In the genomic region with DNA sequence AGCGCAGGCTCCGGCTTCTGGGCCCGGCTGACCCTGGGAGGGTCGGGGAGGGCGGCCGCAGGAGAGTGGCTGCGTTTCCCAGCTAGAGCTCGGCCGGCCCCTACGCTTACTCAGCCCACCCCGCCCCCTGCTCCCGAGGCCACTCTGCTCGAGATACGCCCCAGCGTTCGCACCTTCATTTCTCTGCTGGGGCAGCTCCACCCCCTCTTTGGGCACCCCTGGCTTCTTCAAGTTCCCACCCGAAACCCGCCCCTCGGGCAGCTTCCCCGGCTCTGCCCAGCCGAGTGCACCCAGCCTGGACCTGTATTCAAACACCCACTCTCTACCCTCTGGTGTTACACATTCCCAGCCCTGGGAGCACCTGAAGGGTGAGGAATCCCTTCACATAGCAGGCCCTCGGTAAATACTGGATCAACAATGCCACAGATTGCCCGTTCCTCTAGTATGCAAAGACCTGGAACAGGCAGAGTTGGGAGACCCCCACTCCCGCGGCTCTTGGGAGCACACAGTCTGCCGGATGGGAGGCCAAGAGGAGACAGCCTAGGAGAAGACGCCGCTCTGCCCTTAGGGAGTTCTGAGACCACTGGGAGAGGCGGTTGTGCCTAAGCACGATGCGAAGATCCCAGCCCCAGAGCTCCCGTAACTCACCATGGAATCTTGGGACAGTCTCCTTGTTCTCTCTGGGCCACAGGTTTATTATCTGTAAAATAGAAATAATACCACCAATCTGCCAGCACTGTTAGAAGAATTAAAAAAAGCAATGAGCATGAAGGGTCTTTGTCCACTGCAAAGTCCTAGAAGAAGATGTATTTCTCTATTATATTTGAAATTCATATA, we compare ENCODE assay signal across 8 cellular contexts. TPM values are rescaled to one million over a fixed set of nuclear protein-coding genes. Genes with fewer than 3 reads are reported as not detected.
DNase-seq lines count a peak whose midpoint lies in the region; ATAC-seq, FAIRE-seq and TF ChIP-seq lines count a peak whose summit lies in the region.

No MANE protein-coding gene starts in this region.

- peak; percentile 51 for ATAC-seq in GM12878
- peak; percentile 54 for ATAC-seq in stimulated activated naive CD8-positive, alpha-beta T cell treated with anti-CD3 and anti-CD28 coated beads, Interleukin-15, amount 100 ng/mL, for 72 hours
- no peak for ATAC-seq in GM21360 (IDR thresholded peaks at IDR 0.05; ENCODE audit: unreplicated experiment)

- FAIRE-seq in GM12878 (lab: Jason Lieb, UNC) (no peak), D721Med (lab: Jason Lieb, UNC) (no peak)

- H3K36me3 ChIP-seq in GM12878 (ENCODE audit: control insufficient read depth in 2 of 2, insufficient read depth in 2 of 2, low read length in 1 of 2), result no peaks in the 10 kb centered on the region

- peak overlapping the region; percentile 92 for H3K4me2 ChIP-seq in GM12878 (ENCODE audit: control insufficient read depth, insufficient read depth)

- peak overlapping the region; percentile 81 for H2AFZ ChIP-seq in GM12878 (ENCODE audit: control insufficient read depth, low read depth, low read length)

- H3K4me3 ChIP-seq in HFF-Myc (replicated peaks; ENCODE audit: low read depth, low read length), result peak overlapping the region; percentile 61
- peak overlapping the region; percentile 76; the same call in 1 of the 2 replicates for H3K4me3 ChIP-seq in GM12878

- peaks cover 33% of the 10 kb centered on the region for H3K4me1 ChIP-seq in GM12878 (ENCODE audit: control insufficient read depth, insufficient read depth, low read length)

- POLR2A ChIA-PET in GM12878 (lab: Charles Lee), result interaction anchor here (0.7 to 3.6 kb wide), 3 partner anchors 18 to 121 kb away, joined by 3 to 26 read pairs (median 9); a partner anchor contains a TSS

- peaks cover 0 to 2% (median 0%) of the 10 kb centered on the region in 7 donors for H3K9me3 Mint-ChIP-seq in CD14-positive monocyte
- no peaks in the 10 kb centered on the region for H3K9me3 Mint-ChIP-seq in stimulated activated naive CD8-positive, alpha-beta T cell treated with anti-CD3 and anti-CD28 coated beads, Interleukin-15, amount 100 ng/mL, for 72 hours

- intact Hi-C loops in CD14-positive monocyte (cut with micrococcal nuclease) (no loop called here), GM12878 (cut with micrococcal nuclease; ENCODE audit: unreplicated experiment) (no loop called here)

- peak overlapping the region; percentile 79 to 87 for H3K4me3 Mint-ChIP-seq in CD14-positive monocyte
- H3K4me3 Mint-ChIP-seq in stimulated activated naive CD8-positive, alpha-beta T cell treated with anti-CD3 and anti-CD28 coated beads, Interleukin-15, amount 100 ng/mL, for 72 hours, result peak overlapping the region; percentile 92

- CTCF ChIA-PET in GM12878 (lab: Yijun Ruan, JAX), result interaction anchor here (1.0 to 3.1 kb wide), 5 partner anchors 19 to 121 kb away, joined by 3 to 25 read pairs (median 11); a partner anchor contains a TSS

- BruUV-seq in GM12878 (replicated peaks; lab: Mats Ljungman, UMichigan), result no TSS peak

- no peak for TF ChIP-seq EP300 in GM12878 (IDR thresholded peaks at IDR 0.05; ENCODE audit: borderline replicate concordance in 1 of 2, control insufficient read depth in 1 of 2, low read depth in 2 of 2, low read length in 2 of 2)

- H3K9me3 ChIP-seq in GM12878 (replicated peaks; ENCODE audit: control insufficient read depth, insufficient read depth, low read length), result no peaks in the 10 kb centered on the region

- H3K79me2 ChIP-seq in GM12878 (ENCODE audit: control insufficient read depth, insufficient read depth, low read length), result peaks cover 9% of the 10 kb centered on the region

- H4K20me1 ChIP-seq in GM12878 (ENCODE audit: control insufficient read depth, insufficient read depth), result no peaks in the 10 kb centered on the region

- WGBS in GM12878 (ENCODE audit: insufficient coverage, insufficient replicate concordance, low lambda C conversion rate, missing lambda C conversion rate), result 29% methylated on average over 32 of the region's 32 CpGs

- H3K27me3 ChIP-seq in GM12878 (replicated peaks in 1 of 2; ENCODE audit: control insufficient read depth in 2 of 2, insufficient read depth in 2 of 2, low read length in 1 of 2), result no peaks in the 10 kb centered on the region; a peak in 1 of 4 replicates
- H3K27me3 ChIP-seq in layer of hippocampus (ENCODE audit: control insufficient read depth, insufficient read depth, low read length), result no peaks in the 10 kb centered on the region

- no peak for TF ChIP-seq RAD21 in GM12878 (IDR thresholded peaks at IDR 0.05; ENCODE audit: insufficient read depth, low read depth, low read length)

- no peak for TF ChIP-seq POLR2A in GM12878 (IDR thresholded peaks at IDR 0.05; ENCODE audit: low read depth, low read length)

- DNase-seq in CD14-positive monocyte (ENCODE audit: low spot score) (no peak), HFF-Myc (ENCODE audit: extremely low read depth, low read depth) (no peak), GM12878 (ENCODE audit: low read depth, low spot score) (no peak), NCI-H146 treated with DMSO at 0.1 percent for 48 hours (lab: John Stamatoyannopoulos, UW; ENCODE audit: unreplicated experiment) (no peak), D721Med (ENCODE audit: insufficient read length, low spot score) (no peak)
- no peak for DNase-seq in stimulated activated naive CD8-positive, alpha-beta T cell treated with anti-CD3 and anti-CD28 coated beads, Interleukin-15, amount 100 ng/mL, for 72 hours

- H3K27ac Mint-ChIP-seq in CD14-positive monocyte, result peak overlapping the region in 2 of 7 donors; percentile 31 to 58
- peak overlapping the region in 1 of 2 donors; percentile 13 for H3K27ac Mint-ChIP-seq in stimulated activated naive CD8-positive, alpha-beta T cell treated with anti-CD3 and anti-CD28 coated beads, Interleukin-15, amount 100 ng/mL, for 72 hours

- TF ChIP-seq CTCF in CD14-positive monocyte (IDR thresholded peaks at IDR 0.05) (no peak), HFF-Myc (IDR thresholded peaks at IDR 0.05; ENCODE audit: low read depth, low read length, missing control alignments) (no peak), GM12878 (IDR thresholded peaks at IDR 0.05 in 2 of 3, conservative IDR thresholded peaks at IDR 0.05 in 1 of 3; ENCODE audit: control insufficient read depth in 2 of 3, extremely low read depth in 1 of 3, insufficient read depth in 1 of 3, low read depth in 3 of 3, low read length in 3 of 3) (no peak), D721Med (IDR thresholded peaks at IDR 0.05; ENCODE audit: insufficient read depth, missing control alignments) (no peak)

- H3K27ac ChIP-seq in GM12878 (ENCODE audit: control insufficient read depth, insufficient read depth) (no peak overlapping the region), layer of hippocampus (ENCODE audit: low read depth, low read length) (peak overlapping the region; percentile 83)

- SMC1A ChIA-PET in GM12878 (lab: Charles Lee; ENCODE audit: uncharacterized antibody, unreplicated experiment), result interaction anchor here (0.9 to 2.7 kb wide), 5 partner anchors 20 to 121 kb away, joined by 3 to 8 read pairs (median 4); a partner anchor contains a TSS

- no peaks in the 10 kb centered on the region for H3K36me3 Mint-ChIP-seq in CD14-positive monocyte

- H3K4me1 Mint-ChIP-seq in CD14-positive monocyte, result peaks cover 49% of the 10 kb centered on the region
- H3K4me1 Mint-ChIP-seq in stimulated activated naive CD8-positive, alpha-beta T cell treated with anti-CD3 and anti-CD28 coated beads, Interleukin-15, amount 100 ng/mL, for 72 hours, result peaks cover 29% of the 10 kb centered on the region

- peaks cover 2 to 10% (median 5%) of the 10 kb centered on the region in 3 donors for H3K27me3 Mint-ChIP-seq in CD14-positive monocyte (ENCODE audit: low read depth in 3 of 3)
- peaks cover 9% of the 10 kb centered on the region for H3K27me3 Mint-ChIP-seq in stimulated activated naive CD8-positive, alpha-beta T cell treated with anti-CD3 and anti-CD28 coated beads, Interleukin-15, amount 100 ng/mL, for 72 hours

- in situ Hi-C loops in GM12878 (cut with MboI), result no loop called here

- RAD21 ChIA-PET in GM12878 (lab: Charles Lee; ENCODE audit: unreplicated experiment), result interaction anchor here (1.0 to 2.0 kb wide), 6 partner anchors 17 to 122 kb away, joined by 3 to 13 read pairs (median 8); a partner anchor contains a TSS

- peak overlapping the region; percentile 76; the same call in 1 of the 2 replicates for H3K9ac ChIP-seq in GM12878 (ENCODE audit: control insufficient read depth, insufficient read depth, low read length)

RNA-seq across cellular contexts. Expression of a gene that starts 0.6 kb away (rescaled TPM):
- polyA plus RNA-seq in CD14-positive monocyte, result 1 to 10 TPM in 1 of 2 donors, under 1 TPM in 1; 0.92 to 1.0 TPM
- total RNA-seq in GM12878 (2013; cell fraction: nucleolus; rRNA removed), result 16.7 and 17.9 TPM in 2 replicates
- total RNA-seq in GM12878 (2014; rRNA removed), result 6.7 and 7.0 TPM in 2 replicates
- total RNA-seq in GM12878 (2014; rRNA removed; fragmentation: Illumina TruSeq; extraction: Trizol), result 5.3 and 5.7 TPM in 2 replicates
- 8.1 and 8.8 TPM in 2 replicates for total RNA-seq in GM12878 (2021)
- 5.0 TPM for polyA plus RNA-seq in GM12878 (2011; ENCODE audit: low read depth)
- 4.0 and 6.3 TPM in 2 replicates for polyA plus RNA-seq in GM12878 (2011; rRNA removed)
- 9.9 and 10.8 TPM in 2 replicates for polyA plus RNA-seq in GM12878 (2011; cell fraction: cytosol; rRNA removed)
- polyA plus RNA-seq in GM12878 (2011; cell fraction: nucleus; rRNA removed), result 5.9 and 6.0 TPM in 2 replicates
- polyA plus RNA-seq in GM12878 (2012), result 7.9 and 8.9 TPM in 2 replicates
- polyA plus RNA-seq in GM12878 (2014; fragmentation: Illumina TruSeq; extraction: Trizol), result 2.9 and 4.6 TPM in 2 replicates
- polyA plus RNA-seq in GM12878 (2014; fragmentation: Nextera tagmentation; extraction: Ambion mirVana), result 1 to 10 TPM; 1.1 to 2.5 TPM
- 5.3 and 6.1 TPM in 2 replicates for polyA plus RNA-seq in GM12878 (2014; rRNA removed)
- 1 to 10 TPM; 1.9 to 2.9 TPM for polyA plus RNA-seq in GM12878 (2016; fragmentation: Nextera tagmentation; extraction: Ambion mirVana)
- polyA minus RNA-seq in GM12878 (2011; rRNA and poly(A)+ RNA removed), result 14.2 and 23.7 TPM in 2 replicates
- polyA minus RNA-seq in GM12878 (2011; cell fraction: cytosol; rRNA and poly(A)+ RNA removed), result 7.2 and 8.8 TPM in 2 replicates
- 2.1 and 3.0 TPM in 2 replicates for polyA minus RNA-seq in GM12878 (2011; cell fraction: nucleus; rRNA and poly(A)+ RNA removed)

RNA-seq across cellular contexts. Expression of a gene that starts 16.8 kb away (rescaled TPM):
- under 1 TPM; 0.44 TPM for polyA plus RNA-seq in CD14-positive monocyte
- 6.2 and 8.1 TPM in 2 replicates for total RNA-seq in GM12878 (2013; cell fraction: nucleolus; rRNA removed)
- 19.3 and 23.3 TPM in 2 replicates for total RNA-seq in GM12878 (2014; rRNA removed)
- total RNA-seq in GM12878 (2014; rRNA removed; fragmentation: Illumina TruSeq; extraction: Trizol), result 17.9 and 18.8 TPM in 2 replicates
- total RNA-seq in GM12878 (2021), result 11.1 and 11.3 TPM in 2 replicates
- polyA plus RNA-seq in GM12878 (2011; ENCODE audit: low read depth), result 3.0 TPM
- 13.1 and 14.1 TPM in 2 replicates for polyA plus RNA-seq in GM12878 (2011; rRNA removed)
- 8.1 and 9.8 TPM in 2 replicates for polyA plus RNA-seq in GM12878 (2011; cell fraction: cytosol; rRNA removed)
- polyA plus RNA-seq in GM12878 (2011; cell fraction: nucleus; rRNA removed), result 4.5 and 6.2 TPM in 2 replicates
- 2.8 and 3.0 TPM in 2 replicates for polyA plus RNA-seq in GM12878 (2012)
- 19.3 and 20.1 TPM in 2 replicates for polyA plus RNA-seq in GM12878 (2014; fragmentation: Illumina TruSeq; extraction: Trizol)
- polyA plus RNA-seq in GM12878 (2014; fragmentation: Nextera tagmentation; extraction: Ambion mirVana), result 1 to 10 TPM; 3.9 to 6.9 TPM
- 14.6 and 20.0 TPM in 2 replicates for polyA plus RNA-seq in GM12878 (2014; rRNA removed)
- polyA plus RNA-seq in GM12878 (2016; fragmentation: Nextera tagmentation; extraction: Ambion mirVana), result 10 to 100 TPM; 10.0 to 12.4 TPM
- 7.5 and 8.7 TPM in 2 replicates for polyA minus RNA-seq in GM12878 (2011; rRNA and poly(A)+ RNA removed)
- polyA minus RNA-seq in GM12878 (2011; cell fraction: cytosol; rRNA and poly(A)+ RNA removed), result 3.6 and 4.6 TPM in 2 replicates
- 2.9 and 7.7 TPM in 2 replicates for polyA minus RNA-seq in GM12878 (2011; cell fraction: nucleus; rRNA and poly(A)+ RNA removed)

RNA-seq across cellular contexts. Expression of a gene that starts 30.1 kb away (rescaled TPM):
- polyA plus RNA-seq in CD14-positive monocyte, result 1 to 10 TPM; 3.5 to 8.1 TPM
- total RNA-seq in GM12878 (2013; cell fraction: nucleolus; rRNA removed), result 45.7 and 49.5 TPM in 2 replicates
- 314 and 374 TPM in 2 replicates for total RNA-seq in GM12878 (2014; rRNA removed)
- total RNA-seq in GM12878 (2014; rRNA removed; fragmentation: Illumina TruSeq; extraction: Trizol), result 248 and 281 TPM in 2 replicates
- total RNA-seq in GM12878 (2021), result 342 and 364 TPM in 2 replicates
- polyA plus RNA-seq in GM12878 (2011; ENCODE audit: low read depth), result 139 TPM
- polyA plus RNA-seq in GM12878 (2011; rRNA removed), result 233 and 239 TPM in 2 replicates
- polyA plus RNA-seq in GM12878 (2011; cell fraction: cytosol; rRNA removed), result 69.1 and 90.6 TPM in 2 replicates
- 111 and 178 TPM in 2 replicates for polyA plus RNA-seq in GM12878 (2011; cell fraction: nucleus; rRNA removed)
- 215 and 240 TPM in 2 replicates for polyA plus RNA-seq in GM12878 (2012)
- polyA plus RNA-seq in GM12878 (2014; fragmentation: Illumina TruSeq; extraction: Trizol), result 864 and 1,025 TPM in 2 replicates
- 1,000 to 10,000 TPM; 1,263 to 1,272 TPM for polyA plus RNA-seq in GM12878 (2014; fragmentation: Nextera tagmentation; extraction: Ambion mirVana)
- polyA plus RNA-seq in GM12878 (2014; rRNA removed), result 220 and 240 TPM in 2 replicates
- 100 to 1,000 TPM; 916 to 930 TPM for polyA plus RNA-seq in GM12878 (2016; fragmentation: Nextera tagmentation; extraction: Ambion mirVana)
- polyA minus RNA-seq in GM12878 (2011; rRNA and poly(A)+ RNA removed), result 22.4 and 25.2 TPM in 2 replicates
- polyA minus RNA-seq in GM12878 (2011; cell fraction: cytosol; rRNA and poly(A)+ RNA removed), result 17.4 and 25.5 TPM in 2 replicates
- polyA minus RNA-seq in GM12878 (2011; cell fraction: nucleus; rRNA and poly(A)+ RNA removed), result 22.1 and 38.3 TPM in 2 replicates

RNA-seq across cellular contexts. Expression of a gene that starts 56.3 kb away (rescaled TPM):
- polyA plus RNA-seq in CD14-positive monocyte, result 10 to 100 TPM; 67.3 to 69.9 TPM
- total RNA-seq in GM12878 (2013; cell fraction: nucleolus; rRNA removed), result 43.1 and 50.9 TPM in 2 replicates
- 28.1 TPM in 2 replicates for total RNA-seq in GM12878 (2014; rRNA removed)
- total RNA-seq in GM12878 (2014; rRNA removed; fragmentation: Illumina TruSeq; extraction: Trizol), result 16.4 and 16.9 TPM in 2 replicates
- 25.2 and 25.7 TPM in 2 replicates for total RNA-seq in GM12878 (2021)
- 31.3 TPM for polyA plus RNA-seq in GM12878 (2011; ENCODE audit: low read depth)
- polyA plus RNA-seq in GM12878 (2011; rRNA removed), result 42.5 and 44.2 TPM in 2 replicates
- 53.6 and 55.7 TPM in 2 replicates for polyA plus RNA-seq in GM12878 (2011; cell fraction: cytosol; rRNA removed)
- 108 and 166 TPM in 2 replicates for polyA plus RNA-seq in GM12878 (2011; cell fraction: nucleus; rRNA removed)
- 29.5 and 41.1 TPM in 2 replicates for polyA plus RNA-seq in GM12878 (2012)
- polyA plus RNA-seq in GM12878 (2014; fragmentation: Illumina TruSeq; extraction: Trizol), result 30.7 TPM in 2 replicates
- polyA plus RNA-seq in GM12878 (2014; fragmentation: Nextera tagmentation; extraction: Ambion mirVana), result 10 to 100 TPM; 26.7 to 30.0 TPM
- 33.8 and 36.3 TPM in 2 replicates for polyA plus RNA-seq in GM12878 (2014; rRNA removed)
- polyA plus RNA-seq in GM12878 (2016; fragmentation: Nextera tagmentation; extraction: Ambion mirVana), result 10 to 100 TPM; 31.2 to 31.7 TPM
- 31.7 and 35.8 TPM in 2 replicates for polyA minus RNA-seq in GM12878 (2011; rRNA and poly(A)+ RNA removed)
- 5.5 and 7.7 TPM in 2 replicates for polyA minus RNA-seq in GM12878 (2011; cell fraction: cytosol; rRNA and poly(A)+ RNA removed)
- 19.7 and 25.5 TPM in 2 replicates for polyA minus RNA-seq in GM12878 (2011; cell fraction: nucleus; rRNA and poly(A)+ RNA removed)

Comparison
In these comparisons a context has a peak if more than half of its experiments do, and no peak if none do; other contexts are left out.
1. RNA of a gene that starts 30.1 kb away (polyA plus RNA-seq): 69.1 to 1,272 TPM in GM12878; 3.5 to 8.1 TPM in CD14-positive monocyte; every median in the first group is over 4 times any median in the second.